ENCODE assay signal across 11 cellular contexts in genomic region chr3:42476225-42477160, GRCh38. TPM values are rescaled to one million over a fixed set of nuclear protein-coding genes. Genes with fewer than 3 reads are reported as not detected.
DNase-seq lines count a peak whose midpoint lies in the region; ATAC-seq and TF ChIP-seq lines count a peak whose summit lies in the region.
"Had no signal": no experiment of that assay in that cellular context is flagged by ENCODE, and none has a peak within 500 bp of the region (broad histone marks: within the 10 kb centered on the region; RNA-seq: fewer than 3 reads in every experiment).

No MANE protein-coding gene starts in this region.

- TF ChIP-seq CTCF in 22Rv1 (IDR thresholded peaks at IDR 0.05) (no peak), HEK293 (tag by site-specific recombination; IDR thresholded peaks at IDR 0.05) (no peak), MCF 10A (IDR thresholded peaks at IDR 0.05; ENCODE audit: unreplicated experiment) (no peak), lower leg skin (IDR thresholded peaks at IDR 0.05) (no peak)

- H3K9me3 ChIP-seq in HEK293 (ENCODE audit: control insufficient read depth, insufficient read depth, low read depth, low read length) = no peaks in the 10 kb centered on the region

- 22 to 23% methylated on average over 8 of the region's 8 CpGs for WGBS in lower leg skin, 2 donors

- peak; percentile 63 for DNase-seq in MCF 10A (ENCODE audit: unreplicated experiment)
- peak; percentile 78 to 93 for DNase-seq in lower leg skin (ENCODE audit: low spot score in 2 of 2)
- no peak for DNase-seq in SK-N-DZ (ENCODE audit: low spot score)
- DNase-seq in ecto neural progenitor cell (ENCODE audit: low spot score) = no peak
- no peak for DNase-seq in posterior cingulate gyrus
- DNase-seq: activated CD4-positive, alpha-beta T cell treated with anti-CD3 and anti-CD28 coated beads, Interleukin-2, amount 50 U/mL, for 48 hours; NCI-H446 treated with DMSO at 0.1 percent for 48 hours; stimulated activated naive CD4-positive, alpha-beta T cell treated with Interleukin-2 at 50 U/mL for 16 hours had no signal

- H3K9me3 Mint-ChIP-seq in MCF 10A (ENCODE audit: unreplicated experiment) = peaks cover 9% of the 10 kb centered on the region

- POLR2A ChIA-PET in HEK293 (lab: Yijun Ruan, JAX) (interaction anchor here (0.6 kb wide), 1 partner anchor 946 kb away, joined by 4 read pairs; no protein-coding TSS in a partner anchor), MCF 10A (lab: Yijun Ruan, JAX) (interaction anchor here (0.6 to 1.0 kb wide), 5 partner anchors 11 to 21 kb away, joined by 3 to 4 read pairs (median 3); no protein-coding TSS in a partner anchor)

- H3K36me3 ChIP-seq in HEK293 (ENCODE audit: control insufficient read depth in 2 of 2, insufficient read depth in 1 of 2, low read length in 2 of 2) = no peaks in the 10 kb centered on the region

- no peak for TF ChIP-seq POLR2A in lower leg skin (IDR thresholded peaks at IDR 0.05)

- peaks cover 6% of the 10 kb centered on the region for H3K27me3 Mint-ChIP-seq in MCF 10A (ENCODE audit: insufficient read depth, unreplicated experiment)

- H3K4me3 Mint-ChIP-seq in MCF 10A (ENCODE audit: unreplicated experiment) = no peak overlapping the region

- H3K27ac Mint-ChIP-seq in MCF 10A (ENCODE audit: low read depth, unreplicated experiment) = no peak overlapping the region

- H3K4me1 Mint-ChIP-seq in MCF 10A (ENCODE audit: insufficient read depth, unreplicated experiment) = peaks cover 17% of the 10 kb centered on the region

- intact Hi-C loops in MCF 10A (cut with micrococcal nuclease) (no loop called here), lower leg skin (cut with DNase I; ENCODE audit: low total_unique reads) (no loop called here), posterior cingulate gyrus (cut with DNase I) (no loop called here)

- no peak overlapping the region for H3K4me3 ChIP-seq in HEK293 (ENCODE audit: low read depth, low read length)
- H3K4me3 ChIP-seq in lower leg skin (ENCODE audit: low read depth, poor library complexity, severe bottlenecking) = no peak overlapping the region

- CTCF ChIA-PET in HEK293 (lab: Yijun Ruan, JAX) = interaction anchor here (0.7 to 1.2 kb wide), 2 partner anchors 13 to 70 kb away, joined by 3 to 5 read pairs; no protein-coding TSS in a partner anchor
- CTCF ChIA-PET in MCF 10A (lab: Yijun Ruan, JAX) = interaction anchor here (0.7 to 1.3 kb wide), 5 partner anchors 13 to 405 kb away, joined by 3 to 4 read pairs (median 3); no protein-coding TSS in a partner anchor

- no peaks in the 10 kb centered on the region for H3K36me3 Mint-ChIP-seq in MCF 10A (ENCODE audit: insufficient read depth, unreplicated experiment)

- BruUV-seq in MCF 10A (replicated peaks; lab: Mats Ljungman, UMichigan) = no TSS peak

- no peaks in the 10 kb centered on the region for H3K4me1 ChIP-seq in HEK293 (ENCODE audit: control insufficient read depth, insufficient read depth, low read length)

- no peak for ATAC-seq in GM21528 (IDR thresholded peaks at IDR 0.05; ENCODE audit: low FRiP score, unreplicated experiment)

- H3K27ac ChIP-seq in 22Rv1 = peak overlapping the region; percentile 83
- H3K27ac ChIP-seq in HEK293 (ENCODE audit: extremely low read depth, low read depth, low read length) = no peak overlapping the region

TF ChIP-seq in HEK293, 187 proteins besides CTCF, POLR2A, EP300 and RAD21:
- TF ChIP-seq ZIC2 (tag by site-specific recombination; IDR thresholded peaks at IDR 0.05) = 0 out of 2 replicates have a peak, but pooled peaks have one; percentile 13
- TF ChIP-seq ZNF404 (tag by site-specific recombination; IDR thresholded peaks at IDR 0.05) = no peak
- no peak for TF ChIP-seq ZNF19 (tag by site-specific recombination; IDR thresholded peaks at IDR 0.05; ENCODE audit: low read depth)
- TF ChIP-seq ZNF670 (tag by site-specific recombination; IDR thresholded peaks at IDR 0.05; ENCODE audit: low read depth) = no peak

RNA-seq across cellular contexts. Expression of gene VIPR1, which starts 25.9 kb away (rescaled TPM):
- 0.28 and 0.54 TPM in 2 replicates for total RNA-seq in MCF 10A (2022)
- total RNA-seq in lower leg skin = 100 to 1,000 TPM in 1 of 4 donors, 10 to 100 TPM in 3; 69.9 to 110 (median 70.8) TPM
- polyA plus RNA-seq in SK-N-DZ (2014; cell fraction: cytosol; rRNA removed) = 0.15 TPM in 1 of 2 replicates, not detected in the other
- 0.19 and 1.4 TPM in 2 replicates for polyA plus RNA-seq in SK-N-DZ (2014; cell fraction: nucleus; rRNA removed)

Comparison
In these comparisons a context has a peak if more than half of its experiments do, and no peak if none do; other contexts are left out.
1. DNase-seq: peak in MCF 10A (single experiment) and lower leg skin (2 of 2); none in SK-N-DZ (single experiment), ecto neural progenitor cell (single experiment) and posterior cingulate gyrus (0 of 10).
2. RNA of gene VIPR1, which starts 25.9 kb away (total RNA-seq): 69.9 to 110 TPM in lower leg skin; 0.28 to 0.54 TPM in MCF 10A; every median in the first group is over 10 times any median in the second.